1 cellular context compared by ENCODE assay signal in genomic region chr1:58783993-58784757, GRCh38.
TF ChIP-seq lines count a peak whose summit lies in the region.

Gene JUN (minus strand): TSS chr1:58784047. CDS start chr1:58783070, 977 bp downstream.

TF ChIP-seq in HepG2, 621 proteins besides CTCF, POLR2A, EP300 and RAD21 (continued from another document and continues in another):
- TF ChIP-seq HBP1 (CRISPR knock-in tag; IDR thresholded peaks at IDR 0.05; ENCODE audit: low read depth) (peak; percentile 68), ZNF724P (CRISPR knock-in tag; IDR thresholded peaks at IDR 0.05; ENCODE audit: borderline replicate concordance) (0 out of 2 replicates have a peak, but pooled peaks have one; percentile 68), ZNF335 (CRISPR knock-in tag; IDR thresholded peaks at IDR 0.05) (no peak; the same call in 1 of the 2 replicates), HOXD1 (CRISPR knock-in tag; IDR thresholded peaks at IDR 0.05) (peak; percentile 51; the same call in 1 of the 2 replicates), CHCHD3 (CRISPR knock-in tag; IDR thresholded peaks at IDR 0.05) (no peak), ATRX (CRISPR knock-in tag; IDR thresholded peaks at IDR 0.05; ENCODE audit: borderline replicate concordance) (no peak), ZNF589 (CRISPR knock-in tag; conservative IDR thresholded peaks at IDR 0.05) (0 out of 2 replicates have a peak, but pooled peaks have one; percentile 35), FOSL1 (CRISPR knock-in tag; IDR thresholded peaks at IDR 0.05; ENCODE audit: borderline replicate concordance) (0 out of 2 replicates have a peak, but pooled peaks have one; percentile 18), ZSCAN29 (CRISPR knock-in tag; conservative IDR thresholded peaks at IDR 0.05) (no peak), HNF1B (CRISPR knock-in tag; IDR thresholded peaks at IDR 0.05) (peak; percentile 62), ZFYVE20 (CRISPR knock-in tag; IDR thresholded peaks at IDR 0.05; ENCODE audit: borderline replicate concordance, low read depth) (no peak), RBM22 (optimal IDR thresholded peaks at IDR 0.05; ENCODE audit: low read length) (no peak), PHF20 (CRISPR knock-in tag; IDR thresholded peaks at IDR 0.05) (no peak; the same call in 1 of the 2 replicates), ARNTL (CRISPR knock-in tag; IDR thresholded peaks at IDR 0.05) (no peak), PITX1 (CRISPR knock-in tag; IDR thresholded peaks at IDR 0.05) (0 out of 2 replicates have a peak, but pooled peaks have one; percentile 28), HDAC1 (CRISPR knock-in tag; IDR thresholded peaks at IDR 0.05) (peak; percentile 57), NFATC3 (CRISPR knock-in tag; IDR thresholded peaks at IDR 0.05) (no peak), PHB2 (IDR thresholded peaks at IDR 0.05; ENCODE audit: partially characterized antibody) (no peak), MAFG (CRISPR knock-in tag; IDR thresholded peaks at IDR 0.05) (no peak), ZBTB3 (CRISPR knock-in tag; IDR thresholded peaks at IDR 0.05; ENCODE audit: borderline replicate concordance, low read depth) (no peak), ZNF34 (CRISPR knock-in tag; IDR thresholded peaks at IDR 0.05; ENCODE audit: borderline replicate concordance) (no peak), ZNF496 (CRISPR knock-in tag; IDR thresholded peaks at IDR 0.05; ENCODE audit: insufficient replicate concordance) (no peak), ZNF703 (CRISPR knock-in tag; IDR thresholded peaks at IDR 0.05; ENCODE audit: borderline replicate concordance) (no peak), CHD4 (IDR thresholded peaks at IDR 0.05; ENCODE audit: borderline replicate concordance, low read length) (no peak), PAX8 (CRISPR knock-in tag; IDR thresholded peaks at IDR 0.05; ENCODE audit: borderline replicate concordance) (no peak), ZMYM2 (CRISPR knock-in tag; IDR thresholded peaks at IDR 0.05) (peak; percentile 61), MED8 (CRISPR knock-in tag; IDR thresholded peaks at IDR 0.05; ENCODE audit: insufficient replicate concordance) (peak; percentile 36), HNF4A (CRISPR knock-in tag; IDR thresholded peaks at IDR 0.05) (no peak; the same call in 1 of the 2 replicates), TEAD3 (CRISPR knock-in tag; optimal IDR thresholded peaks at IDR 0.05; ENCODE audit: borderline replicate concordance) (no peak), ZNF770 (CRISPR knock-in tag; IDR thresholded peaks at IDR 0.05) (no peak), ZNF296 (CRISPR knock-in tag; conservative IDR thresholded peaks at IDR 0.05) (no peak), DR1 (CRISPR knock-in tag; IDR thresholded peaks at IDR 0.05) (peak; percentile 96), ZNF275 (CRISPR knock-in tag; IDR thresholded peaks at IDR 0.05; ENCODE audit: borderline replicate concordance) (0 out of 2 replicates have a peak, but pooled peaks have one; percentile 13), TBP (CRISPR knock-in tag; IDR thresholded peaks at IDR 0.05) (no peak), CBFB (CRISPR knock-in tag; IDR thresholded peaks at IDR 0.05) (no peak), ZNF350 (CRISPR knock-in tag; IDR thresholded peaks at IDR 0.05; ENCODE audit: borderline replicate concordance, low read depth) (0 out of 2 replicates have a peak, but pooled peaks have one; percentile 48), TBX3 (IDR thresholded peaks at IDR 0.05; ENCODE audit: borderline replicate concordance) (0 out of 2 replicates have a peak, but pooled peaks have one; percentile 3), JUNB (CRISPR knock-in tag; IDR thresholded peaks at IDR 0.05; ENCODE audit: borderline replicate concordance) (no peak), ATF3 (CRISPR knock-in tag; IDR thresholded peaks at IDR 0.05) (peak; percentile 74; the same call in 1 of the 2 replicates)
- TF ChIP-seq, protein P1, sequence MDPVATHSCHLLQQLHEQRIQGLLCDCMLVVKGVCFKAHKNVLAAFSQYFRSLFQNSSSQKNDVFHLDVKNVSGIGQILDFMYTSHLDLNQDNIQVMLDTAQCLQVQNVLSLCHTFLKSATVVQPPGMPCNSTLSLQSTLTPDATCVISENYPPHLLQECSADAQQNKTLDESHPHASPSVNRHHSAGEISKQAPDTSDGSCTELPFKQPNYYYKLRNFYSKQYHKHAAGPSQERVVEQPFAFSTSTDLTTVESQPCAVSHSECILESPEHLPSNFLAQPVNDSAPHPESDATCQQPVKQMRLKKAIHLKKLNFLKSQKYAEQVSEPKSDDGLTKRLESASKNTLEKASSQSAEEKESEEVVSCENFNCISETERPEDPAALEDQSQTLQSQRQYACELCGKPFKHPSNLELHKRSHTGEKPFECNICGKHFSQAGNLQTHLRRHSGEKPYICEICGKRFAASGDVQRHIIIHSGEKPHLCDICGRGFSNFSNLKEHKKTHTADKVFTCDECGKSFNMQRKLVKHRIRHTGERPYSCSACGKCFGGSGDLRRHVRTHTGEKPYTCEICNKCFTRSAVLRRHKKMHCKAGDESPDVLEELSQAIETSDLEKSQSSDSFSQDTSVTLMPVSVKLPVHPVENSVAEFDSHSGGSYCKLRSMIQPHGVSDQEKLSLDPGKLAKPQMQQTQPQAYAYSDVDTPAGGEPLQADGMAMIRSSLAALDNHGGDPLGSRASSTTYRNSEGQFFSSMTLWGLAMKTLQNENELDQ (CRISPR knock-in tag; IDR thresholded peaks at IDR 0.05; ENCODE audit: borderline replicate concordance) = no peak
- TF ChIP-seq, protein P2, sequence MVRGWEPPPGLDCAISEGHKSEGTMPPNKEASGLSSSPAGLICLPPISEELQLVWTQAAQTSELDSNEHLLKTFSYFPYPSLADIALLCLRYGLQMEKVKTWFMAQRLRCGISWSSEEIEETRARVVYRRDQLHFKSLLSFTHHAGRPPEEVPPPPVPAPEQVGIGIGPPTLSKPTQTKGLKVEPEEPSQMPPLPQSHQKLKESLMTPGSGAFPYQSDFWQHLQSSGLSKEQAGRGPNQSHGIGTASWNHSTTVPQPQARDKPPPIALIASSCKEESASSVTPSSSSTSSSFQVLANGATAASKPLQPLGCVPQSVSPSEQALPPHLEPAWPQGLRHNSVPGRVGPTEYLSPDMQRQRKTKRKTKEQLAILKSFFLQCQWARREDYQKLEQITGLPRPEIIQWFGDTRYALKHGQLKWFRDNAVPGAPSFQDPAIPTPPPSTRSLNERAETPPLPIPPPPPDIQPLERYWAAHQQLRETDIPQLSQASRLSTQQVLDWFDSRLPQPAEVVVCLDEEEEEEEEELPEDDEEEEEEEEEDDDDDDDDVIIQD (CRISPR knock-in tag; IDR thresholded peaks at IDR 0.05; ENCODE audit: low read depth) = peak; percentile 83; the same call in 1 of the 2 replicates
- TF ChIP-seq, protein P3, sequence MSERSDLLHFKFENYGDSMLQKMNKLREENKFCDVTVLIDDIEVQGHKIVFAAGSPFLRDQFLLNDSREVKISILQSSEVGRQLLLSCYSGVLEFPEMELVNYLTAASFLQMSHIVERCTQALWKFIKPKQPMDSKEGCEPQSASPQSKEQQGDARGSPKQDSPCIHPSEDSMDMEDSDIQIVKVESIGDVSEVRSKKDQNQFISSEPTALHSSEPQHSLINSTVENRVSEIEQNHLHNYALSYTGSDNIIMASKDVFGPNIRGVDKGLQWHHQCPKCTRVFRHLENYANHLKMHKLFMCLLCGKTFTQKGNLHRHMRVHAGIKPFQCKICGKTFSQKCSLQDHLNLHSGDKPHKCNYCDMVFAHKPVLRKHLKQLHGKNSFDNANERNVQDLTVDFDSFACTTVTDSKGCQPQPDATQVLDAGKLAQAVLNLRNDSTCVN (CRISPR knock-in tag; IDR thresholded peaks at IDR 0.05; ENCODE audit: borderline replicate concordance) = peak; percentile 18; the same call in 1 of the 2 replicates
- TF ChIP-seq, protein P4, sequence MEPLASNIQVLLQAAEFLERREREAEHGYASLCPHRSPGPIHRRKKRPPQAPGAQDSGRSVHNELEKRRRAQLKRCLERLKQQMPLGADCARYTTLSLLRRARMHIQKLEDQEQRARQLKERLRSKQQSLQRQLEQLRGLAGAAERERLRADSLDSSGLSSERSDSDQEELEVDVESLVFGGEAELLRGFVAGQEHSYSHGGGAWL (CRISPR knock-in tag; IDR thresholded peaks at IDR 0.05) = no peak; the same call in 1 of the 2 replicates
- TF ChIP-seq, protein P5, sequence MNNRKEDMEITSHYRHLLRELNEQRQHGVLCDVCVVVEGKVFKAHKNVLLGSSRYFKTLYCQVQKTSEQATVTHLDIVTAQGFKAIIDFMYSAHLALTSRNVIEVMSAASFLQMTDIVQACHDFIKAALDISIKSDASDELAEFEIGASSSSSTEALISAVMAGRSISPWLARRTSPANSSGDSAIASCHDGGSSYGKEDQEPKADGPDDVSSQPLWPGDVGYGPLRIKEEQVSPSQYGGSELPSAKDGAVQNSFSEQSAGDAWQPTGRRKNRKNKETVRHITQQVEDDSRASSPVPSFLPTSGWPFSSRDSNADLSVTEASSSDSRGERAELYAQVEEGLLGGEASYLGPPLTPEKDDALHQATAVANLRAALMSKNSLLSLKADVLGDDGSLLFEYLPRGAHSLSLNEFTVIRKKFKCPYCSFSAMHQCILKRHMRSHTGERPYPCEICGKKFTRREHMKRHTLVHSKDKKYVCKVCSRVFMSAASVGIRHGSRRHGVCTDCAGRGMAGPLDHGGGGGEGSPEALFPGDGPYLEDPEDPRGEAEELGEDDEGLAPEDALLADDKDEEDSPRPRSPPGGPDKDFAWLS (CRISPR knock-in tag; IDR thresholded peaks at IDR 0.05; ENCODE audit: borderline replicate concordance) = no peak
- TF ChIP-seq, protein P6, sequence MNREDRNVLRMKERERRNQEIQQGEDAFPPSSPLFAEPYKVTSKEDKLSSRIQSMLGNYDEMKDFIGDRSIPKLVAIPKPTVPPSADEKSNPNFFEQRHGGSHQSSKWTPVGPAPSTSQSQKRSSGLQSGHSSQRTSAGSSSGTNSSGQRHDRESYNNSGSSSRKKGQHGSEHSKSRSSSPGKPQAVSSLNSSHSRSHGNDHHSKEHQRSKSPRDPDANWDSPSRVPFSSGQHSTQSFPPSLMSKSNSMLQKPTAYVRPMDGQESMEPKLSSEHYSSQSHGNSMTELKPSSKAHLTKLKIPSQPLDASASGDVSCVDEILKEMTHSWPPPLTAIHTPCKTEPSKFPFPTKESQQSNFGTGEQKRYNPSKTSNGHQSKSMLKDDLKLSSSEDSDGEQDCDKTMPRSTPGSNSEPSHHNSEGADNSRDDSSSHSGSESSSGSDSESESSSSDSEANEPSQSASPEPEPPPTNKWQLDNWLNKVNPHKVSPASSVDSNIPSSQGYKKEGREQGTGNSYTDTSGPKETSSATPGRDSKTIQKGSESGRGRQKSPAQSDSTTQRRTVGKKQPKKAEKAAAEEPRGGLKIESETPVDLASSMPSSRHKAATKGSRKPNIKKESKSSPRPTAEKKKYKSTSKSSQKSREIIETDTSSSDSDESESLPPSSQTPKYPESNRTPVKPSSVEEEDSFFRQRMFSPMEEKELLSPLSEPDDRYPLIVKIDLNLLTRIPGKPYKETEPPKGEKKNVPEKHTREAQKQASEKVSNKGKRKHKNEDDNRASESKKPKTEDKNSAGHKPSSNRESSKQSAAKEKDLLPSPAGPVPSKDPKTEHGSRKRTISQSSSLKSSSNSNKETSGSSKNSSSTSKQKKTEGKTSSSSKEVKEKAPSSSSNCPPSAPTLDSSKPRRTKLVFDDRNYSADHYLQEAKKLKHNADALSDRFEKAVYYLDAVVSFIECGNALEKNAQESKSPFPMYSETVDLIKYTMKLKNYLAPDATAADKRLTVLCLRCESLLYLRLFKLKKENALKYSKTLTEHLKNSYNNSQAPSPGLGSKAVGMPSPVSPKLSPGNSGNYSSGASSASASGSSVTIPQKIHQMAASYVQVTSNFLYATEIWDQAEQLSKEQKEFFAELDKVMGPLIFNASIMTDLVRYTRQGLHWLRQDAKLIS (CRISPR knock-in tag; IDR thresholded peaks at IDR 0.05) = no peak
